Comparison of ENCODE assay signal across 8 cellular contexts in the genomic region with DNA sequence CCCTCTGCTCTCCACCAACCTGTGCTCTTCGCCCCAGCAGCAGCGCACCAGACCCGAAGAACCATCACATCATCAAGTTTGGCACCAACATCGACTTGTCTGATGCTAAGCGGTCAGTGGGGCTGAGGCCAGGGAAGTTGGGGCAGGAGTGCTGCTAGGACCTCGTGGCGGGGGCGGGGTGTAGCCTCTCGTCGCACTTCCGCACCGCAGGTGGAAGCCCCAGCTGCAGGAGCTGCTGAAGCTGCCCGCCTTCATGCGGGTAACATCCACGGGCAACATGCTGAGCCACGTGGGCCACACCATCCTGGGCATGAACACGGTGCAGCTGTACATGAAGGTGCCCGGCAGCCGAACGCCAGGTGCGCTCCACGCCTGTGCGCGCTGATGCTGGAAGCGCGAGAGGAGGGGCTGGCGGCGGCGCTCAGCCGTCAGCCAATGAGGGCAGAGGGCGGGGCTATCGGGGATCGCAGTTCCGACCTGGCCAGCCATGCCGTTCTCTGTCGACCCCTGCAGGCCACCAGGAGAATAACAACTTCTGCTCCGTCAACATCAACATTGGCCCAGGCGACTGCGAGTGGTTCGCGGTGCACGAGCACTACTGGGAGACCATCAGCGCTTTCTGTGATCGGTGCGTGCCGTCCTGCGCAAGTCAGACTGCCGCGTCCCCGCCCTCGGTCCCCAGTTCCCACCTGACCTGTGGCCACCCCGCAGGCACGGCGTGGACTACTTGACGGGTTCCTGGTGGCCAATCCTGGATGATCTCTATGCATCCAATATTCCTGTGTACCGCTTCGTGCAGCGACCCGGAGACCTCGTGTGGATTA. TPM values are rescaled to one million over a fixed set of nuclear protein-coding genes. Genes with fewer than 3 reads are reported as not detected.
DNase-seq lines count a peak whose midpoint lies in the region; ATAC-seq and TF ChIP-seq lines count a peak whose summit lies in the region.

No MANE protein-coding gene starts in this region.

- no peak for TF ChIP-seq POLR2A in suprapubic skin (IDR thresholded peaks at IDR 0.05)

- H3K4me3 ChIP-seq in suprapubic skin = no peak overlapping the region

- no peak overlapping the region for H3K27ac ChIP-seq in suprapubic skin

- H3K4me1 ChIP-seq in ES-I3 (ENCODE audit: insufficient read depth, low read length) (peaks cover 5% of the 10 kb centered on the region; the same call in 1 of the 2 replicates), suprapubic skin (peaks cover 42% of the 10 kb centered on the region)

- peak; percentile 69 for ATAC-seq in GM21723 (IDR thresholded peaks at IDR 0.05; ENCODE audit: unreplicated experiment)

- peak; percentile 97 to 98 for TF ChIP-seq CTCF in suprapubic skin (IDR thresholded peaks at IDR 0.05)

- no peak for TF ChIP-seq EP300 in suprapubic skin (IDR thresholded peaks at IDR 0.05)

- H3K36me3 ChIP-seq in ES-I3 (ENCODE audit: insufficient read depth, low read length) = no peaks in the 10 kb centered on the region
- H3K36me3 ChIP-seq in suprapubic skin = peaks cover 58% of the 10 kb centered on the region

- DNase-seq in KG1 (lab: John Stamatoyannopoulos, UW) = peak; percentile 24
- DNase-seq in SHP77 treated with DMSO at 0.1 percent for 48 hours (lab: John Stamatoyannopoulos, UW) = peak; percentile 85
- DNase-seq in activated naive CD4-positive, alpha-beta T cell (lab: John Stamatoyannopoulos, UW) = peak; percentile 68 to 94 (median 82)
- DNase-seq in foreskin melanocyte = peak; percentile 62
- DNase-seq in nucleus accumbens (lab: John Stamatoyannopoulos, UW) = peak in 52 of 56 donors; percentile 45 to 91 (median 80)
- DNase-seq in suprapubic skin (ENCODE audit: low spot score in 2 of 2) = peak; percentile 95

- H3K9me3 ChIP-seq in ES-I3 (ENCODE audit: control insufficient read depth, insufficient read depth, low read length) = no peaks in the 10 kb centered on the region
- H3K9me3 ChIP-seq in suprapubic skin = no peaks in the 10 kb centered on the region

- H3K9ac ChIP-seq in ES-I3 (ENCODE audit: low read depth, low read length) = peak overlapping the region; percentile 50

- 29% methylated on average over 26 of the region's 60 CpGs for WGBS in suprapubic skin

- H3K27me3 ChIP-seq in suprapubic skin = no peaks in the 10 kb centered on the region

RNA-seq across cellular contexts. Expression of a gene that starts 3.2 kb away (rescaled TPM):
- total RNA-seq in suprapubic skin = 1 to 10 TPM; 4.2 to 7.6 (median 5.1) TPM

RNA-seq across cellular contexts. Expression of a gene that starts 5.7 kb away (rescaled TPM):
- total RNA-seq in suprapubic skin = 10 to 100 TPM; 46.2 to 90.6 (median 47.6) TPM

RNA-seq across cellular contexts. Expression of a gene that starts 6.2 kb away (rescaled TPM):
- total RNA-seq in suprapubic skin = 10 to 100 TPM in 1 of 4 donors, 1 to 10 TPM in 3; 7.1 to 10.8 (median 9.8) TPM

RNA-seq across cellular contexts. Expression of a gene that starts 17.6 kb away (rescaled TPM):
- total RNA-seq in suprapubic skin = 10 to 100 TPM; 21.4 to 31.0 (median 26.7) TPM

RNA-seq across cellular contexts. Expression of a gene that starts 36.9 kb away (rescaled TPM):
- 10 to 100 TPM; 42.1 to 76.0 (median 67.7) TPM for total RNA-seq in suprapubic skin

Comparison
In these comparisons a context has a peak if more than half of its experiments do, and no peak if none do; other contexts are left out.
1. DNase-seq: peak in every context shown above with its lines; median percentile 95 in suprapubic skin; 85 in SHP77 treated with DMSO at 0.1 percent for 48 hours; 82 in activated naive CD4-positive, alpha-beta T cell; 80 in nucleus accumbens; 62 in foreskin melanocyte; 24 in KG1.